2 cellular contexts compared by ENCODE assay signal in the genomic region with DNA sequence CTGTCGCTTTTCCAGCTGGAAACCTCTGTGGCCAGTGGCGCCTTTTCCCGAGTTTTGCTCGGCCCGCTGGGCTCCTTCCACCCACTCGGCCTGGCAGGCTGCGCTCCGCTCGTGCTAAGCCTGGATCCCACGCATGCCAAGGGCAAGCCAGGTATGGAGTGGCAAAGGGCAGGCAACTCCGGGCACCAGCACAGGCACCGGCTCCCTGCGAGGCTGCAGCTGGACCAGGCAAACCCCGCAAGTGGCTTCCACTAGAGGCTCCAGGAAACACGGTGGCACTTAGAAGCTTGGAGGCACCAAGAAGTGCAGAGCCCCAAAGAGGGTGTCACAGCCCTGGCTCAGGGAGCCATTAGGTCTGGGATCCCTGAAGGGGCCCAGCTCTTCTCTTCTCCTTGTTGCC.
TF ChIP-seq lines count a peak whose summit lies in the region.

No MANE protein-coding gene starts in this region.

TF ChIP-seq in GM23338, 12 proteins besides CTCF, POLR2A, EP300 and RAD21:
- TF ChIP-seq, protein P1, sequence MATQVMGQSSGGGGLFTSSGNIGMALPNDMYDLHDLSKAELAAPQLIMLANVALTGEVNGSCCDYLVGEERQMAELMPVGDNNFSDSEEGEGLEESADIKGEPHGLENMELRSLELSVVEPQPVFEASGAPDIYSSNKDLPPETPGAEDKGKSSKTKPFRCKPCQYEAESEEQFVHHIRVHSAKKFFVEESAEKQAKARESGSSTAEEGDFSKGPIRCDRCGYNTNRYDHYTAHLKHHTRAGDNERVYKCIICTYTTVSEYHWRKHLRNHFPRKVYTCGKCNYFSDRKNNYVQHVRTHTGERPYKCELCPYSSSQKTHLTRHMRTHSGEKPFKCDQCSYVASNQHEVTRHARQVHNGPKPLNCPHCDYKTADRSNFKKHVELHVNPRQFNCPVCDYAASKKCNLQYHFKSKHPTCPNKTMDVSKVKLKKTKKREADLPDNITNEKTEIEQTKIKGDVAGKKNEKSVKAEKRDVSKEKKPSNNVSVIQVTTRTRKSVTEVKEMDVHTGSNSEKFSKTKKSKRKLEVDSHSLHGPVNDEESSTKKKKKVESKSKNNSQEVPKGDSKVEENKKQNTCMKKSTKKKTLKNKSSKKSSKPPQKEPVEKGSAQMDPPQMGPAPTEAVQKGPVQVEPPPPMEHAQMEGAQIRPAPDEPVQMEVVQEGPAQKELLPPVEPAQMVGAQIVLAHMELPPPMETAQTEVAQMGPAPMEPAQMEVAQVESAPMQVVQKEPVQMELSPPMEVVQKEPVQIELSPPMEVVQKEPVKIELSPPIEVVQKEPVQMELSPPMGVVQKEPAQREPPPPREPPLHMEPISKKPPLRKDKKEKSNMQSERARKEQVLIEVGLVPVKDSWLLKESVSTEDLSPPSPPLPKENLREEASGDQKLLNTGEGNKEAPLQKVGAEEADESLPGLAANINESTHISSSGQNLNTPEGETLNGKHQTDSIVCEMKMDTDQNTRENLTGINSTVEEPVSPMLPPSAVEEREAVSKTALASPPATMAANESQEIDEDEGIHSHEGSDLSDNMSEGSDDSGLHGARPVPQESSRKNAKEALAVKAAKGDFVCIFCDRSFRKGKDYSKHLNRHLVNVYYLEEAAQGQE (IDR thresholded peaks at IDR 0.05; ENCODE audit: unreplicated experiment) = no peak
- TF ChIP-seq EZH2phosphoT487 (IDR thresholded peaks at IDR 0.05; ENCODE audit: unreplicated experiment) (no peak), STAT1 (IDR thresholded peaks at IDR 0.05; ENCODE audit: unreplicated experiment) (no peak), JUNB (IDR thresholded peaks at IDR 0.05; ENCODE audit: unreplicated experiment) (no peak)

TF ChIP-seq in WTC11, 78 proteins besides CTCF, POLR2A, EP300 and RAD21 (continued from another document):
- TF ChIP-seq, protein P2, sequence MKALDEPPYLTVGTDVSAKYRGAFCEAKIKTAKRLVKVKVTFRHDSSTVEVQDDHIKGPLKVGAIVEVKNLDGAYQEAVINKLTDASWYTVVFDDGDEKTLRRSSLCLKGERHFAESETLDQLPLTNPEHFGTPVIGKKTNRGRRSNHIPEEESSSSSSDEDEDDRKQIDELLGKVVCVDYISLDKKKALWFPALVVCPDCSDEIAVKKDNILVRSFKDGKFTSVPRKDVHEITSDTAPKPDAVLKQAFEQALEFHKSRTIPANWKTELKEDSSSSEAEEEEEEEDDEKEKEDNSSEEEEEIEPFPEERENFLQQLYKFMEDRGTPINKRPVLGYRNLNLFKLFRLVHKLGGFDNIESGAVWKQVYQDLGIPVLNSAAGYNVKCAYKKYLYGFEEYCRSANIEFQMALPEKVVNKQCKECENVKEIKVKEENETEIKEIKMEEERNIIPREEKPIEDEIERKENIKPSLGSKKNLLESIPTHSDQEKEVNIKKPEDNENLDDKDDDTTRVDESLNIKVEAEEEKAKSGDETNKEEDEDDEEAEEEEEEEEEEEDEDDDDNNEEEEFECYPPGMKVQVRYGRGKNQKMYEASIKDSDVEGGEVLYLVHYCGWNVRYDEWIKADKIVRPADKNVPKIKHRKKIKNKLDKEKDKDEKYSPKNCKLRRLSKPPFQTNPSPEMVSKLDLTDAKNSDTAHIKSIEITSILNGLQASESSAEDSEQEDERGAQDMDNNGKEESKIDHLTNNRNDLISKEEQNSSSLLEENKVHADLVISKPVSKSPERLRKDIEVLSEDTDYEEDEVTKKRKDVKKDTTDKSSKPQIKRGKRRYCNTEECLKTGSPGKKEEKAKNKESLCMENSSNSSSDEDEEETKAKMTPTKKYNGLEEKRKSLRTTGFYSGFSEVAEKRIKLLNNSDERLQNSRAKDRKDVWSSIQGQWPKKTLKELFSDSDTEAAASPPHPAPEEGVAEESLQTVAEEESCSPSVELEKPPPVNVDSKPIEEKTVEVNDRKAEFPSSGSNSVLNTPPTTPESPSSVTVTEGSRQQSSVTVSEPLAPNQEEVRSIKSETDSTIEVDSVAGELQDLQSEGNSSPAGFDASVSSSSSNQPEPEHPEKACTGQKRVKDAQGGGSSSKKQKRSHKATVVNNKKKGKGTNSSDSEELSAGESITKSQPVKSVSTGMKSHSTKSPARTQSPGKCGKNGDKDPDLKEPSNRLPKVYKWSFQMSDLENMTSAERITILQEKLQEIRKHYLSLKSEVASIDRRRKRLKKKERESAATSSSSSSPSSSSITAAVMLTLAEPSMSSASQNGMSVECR (CRISPR knock-in tag; IDR thresholded peaks at IDR 0.05; ENCODE audit: borderline replicate concordance) = no peak
- TF ChIP-seq JAZF1 (CRISPR knock-in tag; IDR thresholded peaks at IDR 0.05) (no peak), NFYB (CRISPR knock-in tag; conservative IDR thresholded peaks at IDR 0.05; ENCODE audit: low read depth) (no peak), ATF1 (CRISPR knock-in tag; IDR thresholded peaks at IDR 0.05) (no peak), ESRRA (CRISPR knock-in tag; IDR thresholded peaks at IDR 0.05; ENCODE audit: borderline replicate concordance) (no peak), TEAD4 (CRISPR knock-in tag; IDR thresholded peaks at IDR 0.05) (no peak), TEAD1 (CRISPR knock-in tag; IDR thresholded peaks at IDR 0.05) (no peak), ZNF121 (CRISPR knock-in tag; IDR thresholded peaks at IDR 0.05) (no peak), ZNF671 (CRISPR knock-in tag; IDR thresholded peaks at IDR 0.05) (no peak), PRRX2 (CRISPR knock-in tag; IDR thresholded peaks at IDR 0.05) (no peak)
- TF ChIP-seq, protein P3, sequence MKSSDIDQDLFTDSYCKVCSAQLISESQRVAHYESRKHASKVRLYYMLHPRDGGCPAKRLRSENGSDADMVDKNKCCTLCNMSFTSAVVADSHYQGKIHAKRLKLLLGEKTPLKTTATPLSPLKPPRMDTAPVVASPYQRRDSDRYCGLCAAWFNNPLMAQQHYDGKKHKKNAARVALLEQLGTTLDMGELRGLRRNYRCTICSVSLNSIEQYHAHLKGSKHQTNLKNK (CRISPR knock-in tag; IDR thresholded peaks at IDR 0.05) = no peak
- TF ChIP-seq, protein P4, sequence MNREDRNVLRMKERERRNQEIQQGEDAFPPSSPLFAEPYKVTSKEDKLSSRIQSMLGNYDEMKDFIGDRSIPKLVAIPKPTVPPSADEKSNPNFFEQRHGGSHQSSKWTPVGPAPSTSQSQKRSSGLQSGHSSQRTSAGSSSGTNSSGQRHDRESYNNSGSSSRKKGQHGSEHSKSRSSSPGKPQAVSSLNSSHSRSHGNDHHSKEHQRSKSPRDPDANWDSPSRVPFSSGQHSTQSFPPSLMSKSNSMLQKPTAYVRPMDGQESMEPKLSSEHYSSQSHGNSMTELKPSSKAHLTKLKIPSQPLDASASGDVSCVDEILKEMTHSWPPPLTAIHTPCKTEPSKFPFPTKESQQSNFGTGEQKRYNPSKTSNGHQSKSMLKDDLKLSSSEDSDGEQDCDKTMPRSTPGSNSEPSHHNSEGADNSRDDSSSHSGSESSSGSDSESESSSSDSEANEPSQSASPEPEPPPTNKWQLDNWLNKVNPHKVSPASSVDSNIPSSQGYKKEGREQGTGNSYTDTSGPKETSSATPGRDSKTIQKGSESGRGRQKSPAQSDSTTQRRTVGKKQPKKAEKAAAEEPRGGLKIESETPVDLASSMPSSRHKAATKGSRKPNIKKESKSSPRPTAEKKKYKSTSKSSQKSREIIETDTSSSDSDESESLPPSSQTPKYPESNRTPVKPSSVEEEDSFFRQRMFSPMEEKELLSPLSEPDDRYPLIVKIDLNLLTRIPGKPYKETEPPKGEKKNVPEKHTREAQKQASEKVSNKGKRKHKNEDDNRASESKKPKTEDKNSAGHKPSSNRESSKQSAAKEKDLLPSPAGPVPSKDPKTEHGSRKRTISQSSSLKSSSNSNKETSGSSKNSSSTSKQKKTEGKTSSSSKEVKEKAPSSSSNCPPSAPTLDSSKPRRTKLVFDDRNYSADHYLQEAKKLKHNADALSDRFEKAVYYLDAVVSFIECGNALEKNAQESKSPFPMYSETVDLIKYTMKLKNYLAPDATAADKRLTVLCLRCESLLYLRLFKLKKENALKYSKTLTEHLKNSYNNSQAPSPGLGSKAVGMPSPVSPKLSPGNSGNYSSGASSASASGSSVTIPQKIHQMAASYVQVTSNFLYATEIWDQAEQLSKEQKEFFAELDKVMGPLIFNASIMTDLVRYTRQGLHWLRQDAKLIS (CRISPR knock-in tag; IDR thresholded peaks at IDR 0.05; ENCODE audit: borderline replicate concordance) = no peak
- TF ChIP-seq, protein P5, sequence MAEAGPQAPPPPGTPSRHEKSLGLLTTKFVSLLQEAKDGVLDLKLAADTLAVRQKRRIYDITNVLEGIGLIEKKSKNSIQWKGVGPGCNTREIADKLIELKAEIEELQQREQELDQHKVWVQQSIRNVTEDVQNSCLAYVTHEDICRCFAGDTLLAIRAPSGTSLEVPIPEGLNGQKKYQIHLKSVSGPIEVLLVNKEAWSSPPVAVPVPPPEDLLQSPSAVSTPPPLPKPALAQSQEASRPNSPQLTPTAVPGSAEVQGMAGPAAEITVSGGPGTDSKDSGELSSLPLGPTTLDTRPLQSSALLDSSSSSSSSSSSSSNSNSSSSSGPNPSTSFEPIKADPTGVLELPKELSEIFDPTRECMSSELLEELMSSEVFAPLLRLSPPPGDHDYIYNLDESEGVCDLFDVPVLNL (CRISPR knock-in tag; IDR thresholded peaks at IDR 0.05; ENCODE audit: borderline replicate concordance, low read depth) = no peak
